8 cellular contexts compared by ENCODE assay signal in genomic region chr6:33091957-33092356, GRCh38. TPM values are rescaled to one million over a fixed set of nuclear protein-coding genes. Genes with fewer than 3 reads are reported as not detected.
A peak's percentile ranks its signal among the peaks of the same experiment; 100 is the strongest.
DNase-seq lines count a peak whose midpoint lies in the region; ATAC-seq, FAIRE-seq and TF ChIP-seq lines count a peak whose summit lies in the region.

No MANE protein-coding gene starts in this region.

- CTCF ChIA-PET in HEK293T (lab: Yijun Ruan, JAX), result no interaction called here

- WGBS in pancreas, 2 donors, result 21 to 34% methylated on average over 9 of the region's 9 CpGs

- no peaks in the 10 kb centered on the region for H3K9me3 ChIP-seq in pancreas

- no peak for FAIRE-seq in pancreas (lab: Jason Lieb, UNC)

- POLR2A ChIA-PET in HEK293T (lab: Yijun Ruan, JAX), result no interaction called here

- H3K27ac Mint-ChIP-seq in dendritic cell treated with granulocyte-macrophage colony-stimulating factor and Interleukin-4, amounts not matched to agents 40 ng/mL and 50 ng/mL, for 4 days, result peak overlapping the region; percentile 8

- peak; percentile 16 to 46 (median 36) for TF ChIP-seq CTCF in pancreas (IDR thresholded peaks at IDR 0.05)

- DNase-seq in HEK293T (ENCODE audit: extremely low spot score), result peak; percentile 55
- DNase-seq in activated CD4-positive, CD25-positive, alpha-beta regulatory T cell (lab: John Stamatoyannopoulos, UW), result peak; percentile 23 to 43 (median 31)
- DNase-seq in pancreas, result peak in 3 of 6 donors; percentile 24 to 74 (median 43)
- no peak for DNase-seq in midbrain (lab: John Stamatoyannopoulos, UW)
- DNase-seq in NCI-H1436 treated with DMSO at 0.1 percent for 48 hours (lab: John Stamatoyannopoulos, UW), result no peak
- DNase-seq in mucosa of gallbladder (ENCODE audit: low spot score), result no peak

- H3K4me1 Mint-ChIP-seq in dendritic cell treated with granulocyte-macrophage colony-stimulating factor and Interleukin-4, amounts not matched to agents 40 ng/mL and 50 ng/mL, for 4 days (ENCODE audit: low read depth), result peaks cover 29% of the 10 kb centered on the region

- peaks cover 6% of the 10 kb centered on the region for H3K27me3 Mint-ChIP-seq in dendritic cell treated with granulocyte-macrophage colony-stimulating factor and Interleukin-4, amounts not matched to agents 40 ng/mL and 50 ng/mL, for 4 days

- H3K36me3 Mint-ChIP-seq in dendritic cell treated with granulocyte-macrophage colony-stimulating factor and Interleukin-4, amounts not matched to agents 40 ng/mL and 50 ng/mL, for 4 days (ENCODE audit: low read depth), result peaks cover 22% of the 10 kb centered on the region

- no peaks in the 10 kb centered on the region for H3K27me3 ChIP-seq in pancreas

- no peaks in the 10 kb centered on the region for H3K4me1 ChIP-seq in pancreas

- H3K36me3 ChIP-seq in pancreas, result no peaks in the 10 kb centered on the region

- ATAC-seq in pancreas, result peak in 3 of 4 donors; percentile 74 to 84 (median 77)
- ATAC-seq in GM18505 (IDR thresholded peaks at IDR 0.05; ENCODE audit: unreplicated experiment), result no peak

- no peak overlapping the region for H3K4me3 ChIP-seq in pancreas

- no peak overlapping the region for H3K4me3 Mint-ChIP-seq in dendritic cell treated with granulocyte-macrophage colony-stimulating factor and Interleukin-4, amounts not matched to agents 40 ng/mL and 50 ng/mL, for 4 days

- intact Hi-C loops in dendritic cell treated with granulocyte-macrophage colony-stimulating factor and Interleukin-4, amounts not matched to agents 40 ng/mL and 50 ng/mL, for 4 days (cut with micrococcal nuclease), result loop anchor here (10.0 kb wide), 1 partner anchor 207 kb away; no protein-coding TSS in a partner anchor
- intact Hi-C loops in pancreas (cut with DNase I), result no loop called here

- H3K27ac ChIP-seq in pancreas, result no peak overlapping the region

- TF ChIP-seq POLR2A in GM18505 (IDR thresholded peaks at IDR 0.05; ENCODE audit: borderline replicate concordance, extremely low read depth, insufficient read depth, insufficient read length), result no peak

- no peaks in the 10 kb centered on the region for H3K9me3 Mint-ChIP-seq in dendritic cell treated with granulocyte-macrophage colony-stimulating factor and Interleukin-4, amounts not matched to agents 40 ng/mL and 50 ng/mL, for 4 days

TF ChIP-seq in HEK293T, 16 proteins besides CTCF, POLR2A, EP300 and RAD21:
- TF ChIP-seq TARDBP (IDR thresholded peaks at IDR 0.05), result no peak

RNA-seq across cellular contexts. Expression of gene HLA-DPB1, which starts 16.2 kb away (rescaled TPM):
- 100 to 1,000 TPM in 1 of 6 donors, 10 to 100 TPM in 5; 11.8 to 156 (median 23.3) TPM for total RNA-seq in pancreas
- 10 to 100 TPM; 16.7 to 20.8 TPM for polyA plus RNA-seq in pancreas
- 174 TPM for total RNA-seq in mucosa of gallbladder

RNA-seq across cellular contexts. Expression of gene HLA-DPA1, which starts 18.5 kb away (rescaled TPM):
- 100 to 1,000 TPM in 1 of 6 donors, 10 to 100 TPM in 2, 1 to 10 TPM in 3; 8.7 to 162 (median 13.5) TPM for total RNA-seq in pancreas
- 1 to 10 TPM; 5.5 to 9.1 TPM for polyA plus RNA-seq in pancreas
- 185 TPM for total RNA-seq in mucosa of gallbladder

Comparison
In these comparisons a context has a peak if more than half of its experiments do, and no peak if none do; other contexts are left out.
1. DNase-seq: peak in HEK293T (single experiment) and activated CD4-positive, CD25-positive, alpha-beta regulatory T cell (4 of 4); none in midbrain (single experiment), NCI-H1436 treated with DMSO at 0.1 percent for 48 hours (single experiment) and mucosa of gallbladder (single experiment).